In genomic region chr2:152493945-152494528, GRCh38 we compare ENCODE assay signal across 2 cellular contexts.
TF ChIP-seq lines count a peak whose summit lies in the region.

No MANE protein-coding gene starts in this region.

TF ChIP-seq in IMR-90, 13 proteins besides CTCF, POLR2A, EP300 and RAD21:
- no peak for TF ChIP-seq MAZ (IDR thresholded peaks at IDR 0.05; ENCODE audit: borderline replicate concordance, low read depth, low read length)
- TF ChIP-seq NFE2L2 (IDR thresholded peaks at IDR 0.05; ENCODE audit: low read depth, low read length) = no peak
- TF ChIP-seq RFX5 (IDR thresholded peaks at IDR 0.05; ENCODE audit: low read depth, low read length) = no peak
- no peak for TF ChIP-seq MXI1 (IDR thresholded peaks at IDR 0.05; ENCODE audit: borderline replicate concordance, low read depth, low read length)
- TF ChIP-seq CHD1 (IDR thresholded peaks at IDR 0.05; ENCODE audit: low read depth, low read length) = no peak
- TF ChIP-seq, protein P1, sequence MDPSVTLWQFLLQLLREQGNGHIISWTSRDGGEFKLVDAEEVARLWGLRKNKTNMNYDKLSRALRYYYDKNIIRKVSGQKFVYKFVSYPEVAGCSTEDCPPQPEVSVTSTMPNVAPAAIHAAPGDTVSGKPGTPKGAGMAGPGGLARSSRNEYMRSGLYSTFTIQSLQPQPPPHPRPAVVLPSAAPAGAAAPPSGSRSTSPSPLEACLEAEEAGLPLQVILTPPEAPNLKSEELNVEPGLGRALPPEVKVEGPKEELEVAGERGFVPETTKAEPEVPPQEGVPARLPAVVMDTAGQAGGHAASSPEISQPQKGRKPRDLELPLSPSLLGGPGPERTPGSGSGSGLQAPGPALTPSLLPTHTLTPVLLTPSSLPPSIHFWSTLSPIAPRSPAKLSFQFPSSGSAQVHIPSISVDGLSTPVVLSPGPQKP (IDR thresholded peaks at IDR 0.05; ENCODE audit: borderline replicate concordance, low read depth, low read length) = no peak
- no peak for TF ChIP-seq CEBPB (IDR thresholded peaks at IDR 0.05; ENCODE audit: low read depth, low read length)
- no peak for TF ChIP-seq MAFK (IDR thresholded peaks at IDR 0.05; ENCODE audit: low read depth, low read length)
- no peak for TF ChIP-seq SMC3 (IDR thresholded peaks at IDR 0.05; ENCODE audit: low read depth, low read length)
- TF ChIP-seq, protein P2, sequence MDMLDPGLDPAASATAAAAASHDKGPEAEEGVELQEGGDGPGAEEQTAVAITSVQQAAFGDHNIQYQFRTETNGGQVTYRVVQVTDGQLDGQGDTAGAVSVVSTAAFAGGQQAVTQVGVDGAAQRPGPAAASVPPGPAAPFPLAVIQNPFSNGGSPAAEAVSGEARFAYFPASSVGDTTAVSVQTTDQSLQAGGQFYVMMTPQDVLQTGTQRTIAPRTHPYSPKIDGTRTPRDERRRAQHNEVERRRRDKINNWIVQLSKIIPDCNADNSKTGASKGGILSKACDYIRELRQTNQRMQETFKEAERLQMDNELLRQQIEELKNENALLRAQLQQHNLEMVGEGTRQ (IDR thresholded peaks at IDR 0.05; ENCODE audit: low read depth, low read length) = no peak
- TF ChIP-seq BHLHE40 (IDR thresholded peaks at IDR 0.05; ENCODE audit: low read depth, low read length) = no peak
- TF ChIP-seq FOS (IDR thresholded peaks at IDR 0.05; ENCODE audit: low read depth, low read length) = no peak
- TF ChIP-seq RCOR1 (IDR thresholded peaks at IDR 0.05; ENCODE audit: insufficient replicate concordance, low read length) = no peak

TF ChIP-seq in liver, 16 proteins besides CTCF, POLR2A, EP300 and RAD21:
- TF ChIP-seq JUND (IDR thresholded peaks at IDR 0.05) (no peak), RXRA (IDR thresholded peaks at IDR 0.05) (peak in 1 of 2 donors; percentile 11), TAF1 (conservative IDR thresholded peaks at IDR 0.05) (no peak), FOXA1 (IDR thresholded peaks at IDR 0.05) (no peak), HNF4G (IDR thresholded peaks at IDR 0.05) (no peak), EGR1 (IDR thresholded peaks at IDR 0.05; ENCODE audit: low read depth in 2 of 2) (no peak), REST (IDR thresholded peaks at IDR 0.05) (no peak), YY1 (IDR thresholded peaks at IDR 0.05) (no peak), FOXA2 (IDR thresholded peaks at IDR 0.05) (no peak), NR2F2 (IDR thresholded peaks at IDR 0.05) (peak; percentile 91), MAX (IDR thresholded peaks at IDR 0.05) (no peak)
- TF ChIP-seq, protein P3, sequence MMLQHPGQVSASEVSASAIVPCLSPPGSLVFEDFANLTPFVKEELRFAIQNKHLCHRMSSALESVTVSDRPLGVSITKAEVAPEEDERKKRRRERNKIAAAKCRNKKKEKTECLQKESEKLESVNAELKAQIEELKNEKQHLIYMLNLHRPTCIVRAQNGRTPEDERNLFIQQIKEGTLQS (IDR thresholded peaks at IDR 0.05) = no peak
- TF ChIP-seq, protein P4, sequence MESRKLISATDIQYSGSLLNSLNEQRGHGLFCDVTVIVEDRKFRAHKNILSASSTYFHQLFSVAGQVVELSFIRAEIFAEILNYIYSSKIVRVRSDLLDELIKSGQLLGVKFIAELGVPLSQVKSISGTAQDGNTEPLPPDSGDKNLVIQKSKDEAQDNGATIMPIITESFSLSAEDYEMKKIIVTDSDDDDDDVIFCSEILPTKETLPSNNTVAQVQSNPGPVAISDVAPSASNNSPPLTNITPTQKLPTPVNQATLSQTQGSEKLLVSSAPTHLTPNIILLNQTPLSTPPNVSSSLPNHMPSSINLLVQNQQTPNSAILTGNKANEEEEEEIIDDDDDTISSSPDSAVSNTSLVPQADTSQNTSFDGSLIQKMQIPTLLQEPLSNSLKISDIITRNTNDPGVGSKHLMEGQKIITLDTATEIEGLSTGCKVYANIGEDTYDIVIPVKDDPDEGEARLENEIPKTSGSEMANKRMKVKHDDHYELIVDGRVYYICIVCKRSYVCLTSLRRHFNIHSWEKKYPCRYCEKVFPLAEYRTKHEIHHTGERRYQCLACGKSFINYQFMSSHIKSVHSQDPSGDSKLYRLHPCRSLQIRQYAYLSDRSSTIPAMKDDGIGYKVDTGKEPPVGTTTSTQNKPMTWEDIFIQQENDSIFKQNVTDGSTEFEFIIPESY (IDR thresholded peaks at IDR 0.05) = no peak
TF ChIP-seq in liver: peak in this region for 2.
